ENCODE assay signal across 8 cellular contexts in the genomic region with DNA sequence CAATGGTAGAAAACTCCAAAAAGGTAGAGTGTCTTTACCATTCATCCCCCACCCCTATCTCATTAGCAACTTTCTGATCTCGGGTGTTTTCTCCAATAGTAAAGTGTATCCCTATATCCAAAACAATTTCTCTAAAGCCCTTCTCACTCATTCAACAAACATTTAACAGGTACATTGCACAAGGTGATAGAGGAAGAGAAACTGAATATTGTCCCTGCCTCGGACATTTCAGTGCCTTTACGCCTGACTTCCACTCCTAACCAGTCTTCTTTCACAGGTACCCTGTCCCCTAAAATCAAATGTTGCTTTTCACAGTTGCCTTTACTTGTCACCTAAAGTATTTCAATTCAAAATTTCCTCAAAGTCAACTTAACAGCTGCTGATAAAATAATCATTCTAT. TPM values are rescaled to one million over a fixed set of nuclear protein-coding genes. Genes with fewer than 3 reads are reported as not detected.
DNase-seq lines count a peak whose midpoint lies in the region; ATAC-seq, FAIRE-seq and TF ChIP-seq lines count a peak whose summit lies in the region.
"Not testable (repeated sequence)": the region's sequence is repeated elsewhere in the genome, so short reads cannot be mapped to it uniquely, and the experiment has no call there.
"Had no signal": no experiment of that assay in that cellular context is flagged by ENCODE, and none has a peak within 500 bp of the region (broad histone marks: within the 10 kb centered on the region; RNA-seq: fewer than 3 reads in every experiment).

No MANE protein-coding gene starts in this region.

- peak overlapping the region; percentile 19; the same call in 2 of the 3 replicates for H3K4me2 ChIP-seq in A549
- H3K4me2 ChIP-seq in GM23248 (ENCODE audit: unreplicated experiment) = not testable (repeated sequence)
- H3K4me2 ChIP-seq in PC-9 = peak overlapping the region; percentile 84
- peak overlapping the region; percentile 25 for H3K4me2 ChIP-seq in astrocyte (ENCODE audit: low read length)
- H3K4me2 ChIP-seq in hepatocyte = peak overlapping the region; percentile 78

- H3K36me3 Mint-ChIP-seq in astrocyte (ENCODE audit: low read depth, unreplicated experiment); endodermal cell (ENCODE audit: low read depth); nephron (ENCODE audit: low read depth): not testable (repeated sequence)

- TF ChIP-seq CTCF in A549 (IDR thresholded peaks at IDR 0.05); PC-9 (conservative IDR thresholded peaks at IDR 0.05); astrocyte (IDR thresholded peaks at IDR 0.05; ENCODE audit: insufficient read depth, low read depth, low read length); endodermal cell (conservative IDR thresholded peaks at IDR 0.05); hepatocyte (IDR thresholded peaks at IDR 0.05; ENCODE audit: poor library complexity); nephron (IDR thresholded peaks at IDR 0.05; ENCODE audit: unreplicated experiment in 3 of 3): not testable (repeated sequence)

- H3K4me1 ChIP-seq in A549 (peaks cover 15% of the 10 kb centered on the region), PC-9 (replicated peaks; ENCODE audit: insufficient read depth) (peaks cover 12% of the 10 kb centered on the region; the same call in 1 of the 2 replicates)
- H3K4me1 ChIP-seq in GM23248 (ENCODE audit: insufficient read depth); astrocyte (ENCODE audit: insufficient read depth, low read length); endodermal cell (ENCODE audit: control insufficient read depth, insufficient read depth, low read length); hepatocyte (ENCODE audit: insufficient read depth): not testable (repeated sequence)

- not testable (repeated sequence) for H3K27ac ChIP-seq in A549; GM23248; PC-9; astrocyte (ENCODE audit: low read depth, low read length); endodermal cell (ENCODE audit: low read depth, low read length)
- H3K27ac ChIP-seq in hepatocyte = peak overlapping the region; percentile 95

- H3K9ac ChIP-seq in GM23248; astrocyte (ENCODE audit: low read length); endodermal cell (ENCODE audit: extremely low read depth, low read length, poor library complexity, severe bottlenecking): not testable (repeated sequence)

- H3K4me3 ChIP-seq in A549; astrocyte (ENCODE audit: insufficient read depth, low read depth, low read length); hepatocyte: not testable (repeated sequence)
- H3K4me3 ChIP-seq in GM23248 = peak overlapping the region; percentile 88; the same call in 1 of the 2 replicates
- peak overlapping the region; percentile 75; the same call in 1 of the 2 replicates for H3K4me3 ChIP-seq in PC-9
- H3K4me3 ChIP-seq in endodermal cell (ENCODE audit: low read length) = peak overlapping the region; percentile 93

- H3K4me1 Mint-ChIP-seq in astrocyte (ENCODE audit: low read depth, unreplicated experiment) (peaks cover 13% of the 10 kb centered on the region), endodermal cell (peaks cover 22% of the 10 kb centered on the region), nephron (peaks cover 19% of the 10 kb centered on the region)

- not testable (repeated sequence) for ATAC-seq in A549

- not testable (repeated sequence) for TF ChIP-seq POLR2A in A549 (IDR thresholded peaks at IDR 0.05; ENCODE audit: low read length)

- POLR2A ChIA-PET in A549 (lab: Yijun Ruan, JAX); PC-9 (lab: Charles Lee; ENCODE audit: unreplicated experiment): not testable (repeated sequence)

- H4K20me1 ChIP-seq in GM23248 (ENCODE audit: insufficient read depth); PC-9 (ENCODE audit: insufficient read depth); astrocyte (ENCODE audit: insufficient read depth, low read length); hepatocyte (ENCODE audit: insufficient read depth, poor library complexity, severe bottlenecking): not testable (repeated sequence)

- H3F3A ChIP-seq in GM23248 (ENCODE audit: insufficient read depth) = peaks cover 13% of the 10 kb centered on the region
- not testable (repeated sequence) for H3F3A ChIP-seq in PC-9 (ENCODE audit: insufficient read depth, low read depth)

- not testable (repeated sequence) for H2AFZ ChIP-seq in GM23248; PC-9; astrocyte (ENCODE audit: low read depth, low read length); hepatocyte

- 84% methylated on average over 3 of the region's 3 CpGs for WGBS in A549 (ENCODE audit: missing lambda C conversion rate)
- WGBS in GM23248 (ENCODE audit: low coverage in 1 of 2, low lambda C conversion rate in 2 of 2, missing lambda C conversion rate in 2 of 2), 2 experiments = 94 to 99% methylated on average over 3 of the region's 3 CpGs
- WGBS in endodermal cell (ENCODE audit: insufficient coverage in 1 of 2, insufficient read length in 1 of 2), 2 experiments = 72 to 100% methylated on average over 2 to 3 of the region's 3 CpGs
- WGBS in hepatocyte (ENCODE audit: low lambda C conversion rate, missing lambda C conversion rate) = 69% methylated on average over 3 of the region's 3 CpGs

- peak overlapping the region; percentile 92 for H3K4me3 Mint-ChIP-seq in astrocyte (ENCODE audit: unreplicated experiment)
- H3K4me3 Mint-ChIP-seq in endodermal cell = not testable (repeated sequence)
- H3K4me3 Mint-ChIP-seq in nephron = peak overlapping the region; percentile 28 to 48 (median 36)

- H3K9me2 ChIP-seq in GM23248 (ENCODE audit: insufficient read depth); PC-9 (ENCODE audit: insufficient read depth); hepatocyte (replicated peaks; ENCODE audit: insufficient read depth): not testable (repeated sequence)

- TF ChIP-seq EP300 in A549 (IDR thresholded peaks at IDR 0.05) = not testable (repeated sequence)

- not testable (repeated sequence) for DNase-seq in A549 (ENCODE audit: low read depth in 1 of 2, low spot score in 1 of 2); GM23248; astrocyte (ENCODE audit: low read depth); endodermal cell; hepatocyte (ENCODE audit: low spot score)
- DNase-seq in PC-9 = peak in 1 of 2 experiments; percentile 37

- CTCF ChIA-PET in A549 (lab: Yijun Ruan, JAX); PC-9 (lab: Charles Lee): not testable (repeated sequence)

- not testable (repeated sequence) for BruUV-seq in PC-9 (replicated peaks; lab: Mats Ljungman, UMichigan)

- not testable (repeated sequence) for H3K9me3 Mint-ChIP-seq in astrocyte (ENCODE audit: unreplicated experiment); endodermal cell; nephron

- intact Hi-C loops in PC-9 (cut with micrococcal nuclease; ENCODE audit: unreplicated experiment) = not testable (repeated sequence)

- FAIRE-seq in A549 (lab: Jason Lieb, UNC); astrocyte (lab: Jason Lieb, UNC): not testable (repeated sequence)

- not testable (repeated sequence) for H3K36me3 ChIP-seq in GM23248 (ENCODE audit: low read depth); PC-9 (ENCODE audit: low read depth); astrocyte (ENCODE audit: insufficient read depth, low read length); endodermal cell (ENCODE audit: control insufficient read depth, insufficient read depth, low read length); hepatocyte (replicated peaks; ENCODE audit: insufficient read depth, low read depth)

- H3K27me3 Mint-ChIP-seq in astrocyte (ENCODE audit: low read depth, unreplicated experiment); endodermal cell (ENCODE audit: insufficient read depth); nephron (ENCODE audit: low read depth): not testable (repeated sequence)

- TF ChIP-seq RAD21 in A549 (conservative IDR thresholded peaks at IDR 0.05 in 1 of 2, IDR thresholded peaks at IDR 0.05 in 1 of 2) = not testable (repeated sequence)

- not testable (repeated sequence) for H3K27me3 ChIP-seq in GM23248 (replicated peaks; ENCODE audit: insufficient read depth); PC-9 (ENCODE audit: insufficient read depth, low read depth); astrocyte (ENCODE audit: insufficient read depth, low read length); endodermal cell (ENCODE audit: control insufficient read depth, insufficient read depth, low read length, poor library complexity, severe bottlenecking); hepatocyte

- not testable (repeated sequence) for H3K9me3 ChIP-seq in A549; GM23248 (ENCODE audit: low read depth); PC-9 (ENCODE audit: insufficient read depth, low read depth); astrocyte (ENCODE audit: insufficient read depth, low read depth, low read length); endodermal cell (ENCODE audit: control insufficient read depth, low read length); hepatocyte (ENCODE audit: low read depth)

- H3K79me2 ChIP-seq in GM23248 (ENCODE audit: insufficient read depth) = peaks cover 74% of the 10 kb centered on the region
- peaks cover 64% of the 10 kb centered on the region for H3K79me2 ChIP-seq in PC-9 (ENCODE audit: low read depth)
- H3K79me2 ChIP-seq in astrocyte (ENCODE audit: insufficient read depth, low read length) = peaks cover 30% of the 10 kb centered on the region
- H3K79me2 ChIP-seq in hepatocyte = peaks cover 47% of the 10 kb centered on the region

- peak overlapping the region; percentile 72 for H3K27ac Mint-ChIP-seq in astrocyte (ENCODE audit: unreplicated experiment)
- H3K27ac Mint-ChIP-seq in endodermal cell, nephron: not testable (repeated sequence)

- in situ Hi-C loops in GM23248 (cut with MboI) = not testable (repeated sequence)

RNA-seq across cellular contexts. Expression of a gene that starts 2.2 kb away (rescaled TPM):
- polyA plus RNA-seq in A549 (2011; rRNA removed) = 4.3 and 5.3 TPM in 2 replicates
- polyA plus RNA-seq in A549 (2012; cell fraction: cytosol; rRNA removed) = 1.6 and 2.1 TPM in 2 replicates
- 1.8 and 5.4 TPM in 2 replicates for polyA plus RNA-seq in A549 (2012; cell fraction: nucleus; rRNA removed)
- 3.4 to 5.6 TPM (median 4.1 TPM) in 3 replicates for polyA plus RNA-seq in A549 (2017; fragmentation: RNase III; extraction: RNeasy Plus Mini Kit Qiagen cat#74134 plus additional on column Dnase treatment)
- polyA minus RNA-seq in A549 (2011; rRNA and poly(A)+ RNA removed) = 3.9 and 5.4 TPM in 2 replicates
- total RNA-seq in GM23248 (2014; rRNA removed; shearing (Covaris generic)) = 4.3 and 13.3 TPM in 2 replicates
- 7.9 and 10.2 TPM in 2 replicates for polyA plus RNA-seq in GM23248 (2016; fragmentation: Nextera tagmentation; extraction: Ambion mirVana)
- total RNA-seq in PC-9 (2021) = 21.4 and 24.7 TPM in 2 replicates
- 9.7 and 12.1 TPM in 2 replicates for total RNA-seq in astrocyte
- 10 to 100 TPM in 1 of 2 donors, 1 to 10 TPM in 1; 7.7 to 10.0 TPM for total RNA-seq in endodermal cell
- polyA plus RNA-seq in endodermal cell (2013, experiment 1 of 2) = 4.0 TPM
- polyA plus RNA-seq in endodermal cell (2013, experiment 2 of 2) = 3.5 TPM
- 0.88 and 6.0 TPM in 2 replicates for total RNA-seq in hepatocyte
- polyA plus RNA-seq in hepatocyte = 2.9 and 5.5 TPM in 2 replicates
- polyA plus RNA-seq: CD8-positive, alpha-beta memory T cell had no signal

RNA-seq across cellular contexts. Expression of a gene that starts 13.1 kb away (rescaled TPM):
- 59.2 and 61.8 TPM in 2 replicates for polyA plus RNA-seq in A549 (2011; rRNA removed)
- polyA plus RNA-seq in A549 (2012; cell fraction: cytosol; rRNA removed) = 14.3 and 16.2 TPM in 2 replicates
- 10.0 and 15.6 TPM in 2 replicates for polyA plus RNA-seq in A549 (2012; cell fraction: nucleus; rRNA removed)
- 28.2 to 40.5 TPM (median 37.4 TPM) in 3 replicates for polyA plus RNA-seq in A549 (2017; fragmentation: RNase III; extraction: RNeasy Plus Mini Kit Qiagen cat#74134 plus additional on column Dnase treatment)
- 32.2 and 34.6 TPM in 2 replicates for polyA minus RNA-seq in A549 (2011; rRNA and poly(A)+ RNA removed)
- 49.6 and 59.8 TPM in 2 replicates for total RNA-seq in GM23248 (2014; rRNA removed; shearing (Covaris generic))
- 33.6 and 34.4 TPM in 2 replicates for polyA plus RNA-seq in GM23248 (2016; fragmentation: Nextera tagmentation; extraction: Ambion mirVana)
- 50.4 and 51.0 TPM in 2 replicates for total RNA-seq in PC-9 (2021)
- total RNA-seq in astrocyte = 39.4 and 41.7 TPM in 2 replicates
- 10 to 100 TPM; 25.4 to 38.1 TPM for total RNA-seq in endodermal cell
- polyA plus RNA-seq in endodermal cell (2013, experiment 1 of 2) = 25.7 TPM
- 26.2 TPM for polyA plus RNA-seq in endodermal cell (2013, experiment 2 of 2)
- 47.1 and 50.8 TPM in 2 replicates for total RNA-seq in hepatocyte
- polyA plus RNA-seq in hepatocyte = 35.8 and 40.6 TPM in 2 replicates
